Comparison of ENCODE assay signal across 18 cellular contexts in genomic region chr2:207782238-207783030, GRCh38. TPM values are rescaled to one million over a fixed set of nuclear protein-coding genes. Genes with fewer than 3 reads are reported as not detected.
DNase-seq lines count a peak whose midpoint lies in the region; TF ChIP-seq lines count a peak whose summit lies in the region.
"Had no signal": no experiment of that assay in that cellular context is flagged by ENCODE, and none has a peak within 500 bp of the region (broad histone marks: within the 10 kb centered on the region; RNA-seq: fewer than 3 reads in every experiment).

No MANE protein-coding gene starts in this region.

- DNase-seq in NCI-H1105 (lab: John Stamatoyannopoulos, UW) (peak; percentile 53), mucosa of gallbladder (ENCODE audit: low spot score) (peak; percentile 74), HCEC 1CT (no peak), NCI-H1930 (lab: John Stamatoyannopoulos, UW) (no peak), left ventricle myocardium inferior (no peak), NCI-H1436 treated with DMSO at 0.1 percent for 48 hours (lab: John Stamatoyannopoulos, UW) (no peak)
- DNase-seq: activated CD4-positive, CD25-positive, alpha-beta regulatory T cell; activated T-cell treated with anti-CD3 and anti-CD28 coated beads, Interleukin-2, amount 50 U/mL, for 48 hours; CD8-positive, alpha-beta memory T cell; hippocampal formation; NCI-H1048; occipital lobe; SIG-M5; stimulated activated CD4-positive, alpha-beta T cell treated with anti-CD3 and anti-CD28 coated beads, Interleukin-1b, Interleukin-23, amount 100 ng/mL, for 48 hours; T-helper 2 cell; uterus had no signal

- TF ChIP-seq CTCF in C4-2B (conservative IDR thresholded peaks at IDR 0.05) (no peak), VCaP (conservative IDR thresholded peaks at IDR 0.05) (no peak), left ventricle myocardium inferior (IDR thresholded peaks at IDR 0.05; ENCODE audit: borderline replicate concordance) (no peak)

- no peaks in the 10 kb centered on the region for H3K36me3 ChIP-seq in left ventricle myocardium inferior
- H3K36me3 ChIP-seq: uterus had no signal

- intact Hi-C loops in left ventricle myocardium inferior (cut with micrococcal nuclease): no loop called here

- H3K27me3 ChIP-seq in left ventricle myocardium inferior (ENCODE audit: low read depth): no peaks in the 10 kb centered on the region
- H3K27me3 ChIP-seq: uterus had no signal

- H3K27ac ChIP-seq in C4-2B (peak overlapping the region; percentile 7; the same call in 1 of the 2 replicates), VCaP (peak overlapping the region; percentile 26; the same call in 1 of the 2 replicates), left ventricle myocardium inferior (replicated peaks) (no peak overlapping the region)
- H3K27ac ChIP-seq: uterus had no signal

- no peaks in the 10 kb centered on the region for H3K9me3 ChIP-seq in left ventricle myocardium inferior (replicated peaks)
- H3K9me3 ChIP-seq: uterus had no signal

- H3K4me3 ChIP-seq in left ventricle myocardium inferior: no peak overlapping the region
- H3K4me3 ChIP-seq: uterus had no signal

- H3K4me1 ChIP-seq in left ventricle myocardium inferior: no peaks in the 10 kb centered on the region
- H3K4me1 ChIP-seq: uterus had no signal

RNA-seq across cellular contexts. Expression of gene FZD5, which starts 12.7 kb away (rescaled TPM):
- total RNA-seq in mucosa of gallbladder (31.0 TPM), left ventricle myocardium inferior (3.2 TPM)

Comparison
In these comparisons a context has a peak if more than half of its experiments do, and no peak if none do; other contexts are left out.
1. DNase-seq: peak in NCI-H1105 (single experiment) and mucosa of gallbladder (single experiment); none in HCEC 1CT (single experiment), NCI-H1930 (0 of 2), left ventricle myocardium inferior (single experiment) and NCI-H1436 treated with DMSO at 0.1 percent for 48 hours (single experiment).